6 cellular contexts compared by ENCODE assay signal in the genomic region with DNA sequence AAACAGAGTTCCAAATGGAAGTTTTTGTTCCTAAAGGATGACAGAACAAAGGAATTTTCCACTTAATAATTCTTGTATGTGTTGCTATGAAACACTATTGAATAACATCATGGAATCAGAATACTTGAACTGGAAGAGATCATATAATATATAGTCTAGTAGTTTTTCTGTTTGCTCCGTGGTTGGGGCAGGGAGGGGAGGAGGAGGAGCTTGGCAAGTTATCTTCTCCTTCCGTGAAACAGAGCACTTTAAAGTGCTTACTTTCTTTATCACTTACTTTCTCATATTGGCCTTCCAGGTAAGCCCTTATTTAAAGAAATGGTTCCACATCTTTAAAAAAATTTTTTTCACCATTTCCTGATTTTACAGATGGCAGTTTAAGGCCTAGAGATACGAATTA.
"Had no signal": no experiment of that assay in that cellular context is flagged by ENCODE, and none has a peak within 500 bp of the region (broad histone marks: within the 10 kb centered on the region; RNA-seq: fewer than 3 reads in every experiment).

No MANE protein-coding gene starts in this region.

- H3K4me3 Mint-ChIP-seq: IgD-negative memory B cell had no signal

- H3K4me1 Mint-ChIP-seq: IgD-negative memory B cell had no signal

- H3K27ac Mint-ChIP-seq: IgD-negative memory B cell had no signal

- H3K27ac ChIP-seq: HL-60 had no signal

- H3K9me3 Mint-ChIP-seq: IgD-negative memory B cell had no signal

- ATAC-seq: HepG2, K562 had no signal

- DNase-seq: IMR-90, KBM-7 had no signal

- H3K27me3 Mint-ChIP-seq: IgD-negative memory B cell had no signal

- H3K36me3 Mint-ChIP-seq: IgD-negative memory B cell had no signal

- H3K4me3 ChIP-seq: K562 had no signal
